In the genomic region with DNA sequence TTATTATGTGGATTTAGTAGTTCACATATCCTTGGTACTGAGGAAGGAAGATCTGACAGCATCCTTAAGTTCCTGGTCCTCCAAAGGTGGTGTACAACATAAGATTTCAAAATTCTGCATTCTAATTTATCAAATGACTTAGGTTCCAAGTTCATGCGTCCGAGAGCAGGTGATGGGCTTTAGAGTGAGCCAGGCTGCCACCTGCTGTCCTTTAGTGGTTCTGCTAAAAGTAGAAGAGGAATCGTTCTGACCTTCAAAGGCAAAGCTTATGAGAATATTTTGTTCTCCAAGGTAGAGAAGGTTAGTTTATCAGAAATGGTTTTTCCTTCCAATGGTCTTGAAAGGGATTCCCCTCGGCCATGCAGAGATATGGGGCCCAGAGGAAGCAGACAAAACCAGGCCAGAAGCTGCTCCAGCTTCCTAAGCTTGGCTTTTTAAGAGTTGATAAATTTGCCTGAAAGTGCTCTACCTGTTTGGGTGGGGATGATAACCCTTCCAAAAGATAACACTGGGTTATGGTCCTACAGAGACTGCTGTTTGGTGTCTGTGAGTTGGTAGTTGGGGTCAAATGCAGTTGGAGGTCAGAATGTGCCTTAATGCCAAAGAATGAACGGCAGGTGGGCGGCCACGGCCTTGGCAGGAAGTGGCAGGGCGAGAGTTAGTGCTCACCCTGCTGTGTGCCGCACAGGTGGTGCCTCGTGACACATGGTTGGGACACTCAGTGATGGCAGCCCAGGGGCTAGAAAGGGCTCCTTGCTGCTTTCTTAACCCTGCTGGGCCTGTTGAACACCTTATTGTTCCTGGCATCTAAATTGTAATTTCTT, we compare ENCODE assay signal across 8 cellular contexts. TPM values are rescaled to one million over a fixed set of nuclear protein-coding genes. Genes with fewer than 3 reads are reported as not detected.
DNase-seq lines count a peak whose midpoint lies in the region; ATAC-seq and TF ChIP-seq lines count a peak whose summit lies in the region.

No MANE protein-coding gene starts in this region.

- H3K4me1 Mint-ChIP-seq in activated CD8-positive, alpha-beta T cell treated with anti-CD3 and anti-CD28 coated beads, Interleukin-2, amount 10 ng/mL, durations not matched to agents 7 days and 5 days (ENCODE audit: low read depth): peaks cover 33% of the 10 kb centered on the region
- peaks cover 50% of the 10 kb centered on the region for H3K4me1 Mint-ChIP-seq in endodermal cell
- peaks cover 31% of the 10 kb centered on the region for H3K4me1 Mint-ChIP-seq in stimulated activated naive CD8-positive, alpha-beta T cell treated with anti-CD3 and anti-CD28 coated beads, Interleukin-15, amount 100 ng/mL, for 72 hours

- no peak overlapping the region for H3K4me3 Mint-ChIP-seq in activated CD8-positive, alpha-beta T cell treated with anti-CD3 and anti-CD28 coated beads, Interleukin-2, amount 10 ng/mL, durations not matched to agents 7 days and 5 days
- no peak overlapping the region for H3K4me3 Mint-ChIP-seq in endodermal cell
- H3K4me3 Mint-ChIP-seq in stimulated activated naive CD8-positive, alpha-beta T cell treated with anti-CD3 and anti-CD28 coated beads, Interleukin-15, amount 100 ng/mL, for 72 hours: peak overlapping the region; percentile 21 to 48

- in situ Hi-C loops in HAP-1 (cut with MboI; ENCODE audit: low sequenced_read_pairs): loop anchor here (5.0 kb wide), 1 partner anchor 146 kb away; no protein-coding TSS in a partner anchor

- CTCF ChIA-PET in activated CD8-positive, alpha-beta T cell treated with anti-CD3 and anti-CD28 coated beads, Interleukin-2, amount 10 ng/mL, durations not matched to agents 7 days and 5 days (lab: Charles Lee): interaction anchor here (0.6 to 16.0 kb wide), 55 partner anchors 8 to 792 kb away, joined by 3 to 491 read pairs (median 5); a partner anchor contains a TSS

- peak; percentile 100 for TF ChIP-seq CTCF in endodermal cell (conservative IDR thresholded peaks at IDR 0.05)

- POLR2A ChIA-PET in activated CD8-positive, alpha-beta T cell treated with anti-CD3 and anti-CD28 coated beads, Interleukin-2, amount 10 ng/mL, durations not matched to agents 7 days and 5 days (lab: Charles Lee): interaction anchor here (0.6 to 1.4 kb wide), 7 partner anchors 12 to 171 kb away, joined by 3 to 9 read pairs (median 3); no protein-coding TSS in a partner anchor

- H3K27me3 ChIP-seq in HAP-1 (ENCODE audit: low read depth) (no peaks in the 10 kb centered on the region), endodermal cell (ENCODE audit: control insufficient read depth, insufficient read depth, low read length, poor library complexity, severe bottlenecking) (no peaks in the 10 kb centered on the region)

- no peak overlapping the region for H3K9ac ChIP-seq in endodermal cell (ENCODE audit: extremely low read depth, low read length, poor library complexity, severe bottlenecking)

- peak overlapping the region; percentile 62 for H3K27ac Mint-ChIP-seq in activated CD8-positive, alpha-beta T cell treated with anti-CD3 and anti-CD28 coated beads, Interleukin-2, amount 10 ng/mL, durations not matched to agents 7 days and 5 days
- H3K27ac Mint-ChIP-seq in endodermal cell: no peak overlapping the region
- H3K27ac Mint-ChIP-seq in stimulated activated naive CD8-positive, alpha-beta T cell treated with anti-CD3 and anti-CD28 coated beads, Interleukin-15, amount 100 ng/mL, for 72 hours: no peak overlapping the region

- WGBS in endodermal cell (ENCODE audit: insufficient coverage in 1 of 2, insufficient read length in 1 of 2), 2 experiments: 61 to 77% methylated on average over 8 to 10 of the region's 10 CpGs

- H3K36me3 Mint-ChIP-seq in activated CD8-positive, alpha-beta T cell treated with anti-CD3 and anti-CD28 coated beads, Interleukin-2, amount 10 ng/mL, durations not matched to agents 7 days and 5 days (ENCODE audit: low read depth): peaks cover 8% of the 10 kb centered on the region
- H3K36me3 Mint-ChIP-seq in endodermal cell (ENCODE audit: low read depth): peaks cover 20% of the 10 kb centered on the region

- DNase-seq in AG20443 (ENCODE audit: low spot score) (peak; percentile 73), HAP-1 (ENCODE audit: low spot score in 2 of 2) (peak; percentile 49 to 74), NCI-H748 (lab: John Stamatoyannopoulos, UW; ENCODE audit: unreplicated experiment) (peak; percentile 55), endodermal cell (peak; percentile 87), mucosa of gallbladder (ENCODE audit: low spot score) (peak; percentile 72)
- peak; percentile 83 for DNase-seq in activated CD8-positive, alpha-beta T cell treated with anti-CD3 and anti-CD28 coated beads, Interleukin-2, amount 10 ng/mL, durations not matched to agents 7 days and 5 days
- DNase-seq in stimulated activated naive CD8-positive, alpha-beta T cell treated with anti-CD3 and anti-CD28 coated beads, Interleukin-15, amount 100 ng/mL, for 72 hours: peak; percentile 47 to 69

- H3K4me3 ChIP-seq in HAP-1 (no peak overlapping the region), endodermal cell (ENCODE audit: low read length) (no peak overlapping the region)

- H3K9me3 ChIP-seq in HAP-1 (no peaks in the 10 kb centered on the region), endodermal cell (ENCODE audit: control insufficient read depth, low read length) (no peaks in the 10 kb centered on the region)

- H3K36me3 ChIP-seq in HAP-1 (replicated peaks) (no peaks in the 10 kb centered on the region; the same call in 1 of the 2 replicates), endodermal cell (ENCODE audit: control insufficient read depth, insufficient read depth, low read length) (peaks cover 22% of the 10 kb centered on the region)

- no peak overlapping the region for H3K27ac ChIP-seq in endodermal cell (ENCODE audit: low read depth, low read length)

- H3K9me3 Mint-ChIP-seq in activated CD8-positive, alpha-beta T cell treated with anti-CD3 and anti-CD28 coated beads, Interleukin-2, amount 10 ng/mL, durations not matched to agents 7 days and 5 days (ENCODE audit: insufficient read depth): no peaks in the 10 kb centered on the region
- no peaks in the 10 kb centered on the region for H3K9me3 Mint-ChIP-seq in endodermal cell
- H3K9me3 Mint-ChIP-seq in stimulated activated naive CD8-positive, alpha-beta T cell treated with anti-CD3 and anti-CD28 coated beads, Interleukin-15, amount 100 ng/mL, for 72 hours: no peaks in the 10 kb centered on the region

- peak; percentile 28 for ATAC-seq in activated CD8-positive, alpha-beta T cell treated with anti-CD3 and anti-CD28 coated beads, Interleukin-2, amount 10 ng/mL, durations not matched to agents 7 days and 5 days
- peak; percentile 45 for ATAC-seq in stimulated activated naive CD8-positive, alpha-beta T cell treated with anti-CD3 and anti-CD28 coated beads, Interleukin-15, amount 100 ng/mL, for 72 hours
- ATAC-seq in GM21737 (IDR thresholded peaks at IDR 0.05; ENCODE audit: unreplicated experiment): no peak

- H3K27me3 Mint-ChIP-seq in activated CD8-positive, alpha-beta T cell treated with anti-CD3 and anti-CD28 coated beads, Interleukin-2, amount 10 ng/mL, durations not matched to agents 7 days and 5 days (ENCODE audit: low read depth): no peaks in the 10 kb centered on the region
- H3K27me3 Mint-ChIP-seq in endodermal cell (ENCODE audit: insufficient read depth): no peaks in the 10 kb centered on the region
- no peaks in the 10 kb centered on the region for H3K27me3 Mint-ChIP-seq in stimulated activated naive CD8-positive, alpha-beta T cell treated with anti-CD3 and anti-CD28 coated beads, Interleukin-15, amount 100 ng/mL, for 72 hours

- H3K4me1 ChIP-seq in HAP-1: peaks cover 4% of the 10 kb centered on the region
- H3K4me1 ChIP-seq in endodermal cell (ENCODE audit: control insufficient read depth, insufficient read depth, low read length): peaks cover 20% of the 10 kb centered on the region

RNA-seq across cellular contexts. Expression of a gene that starts 29.0 kb away (rescaled TPM):
- not detected for total RNA-seq in activated CD8-positive, alpha-beta T cell treated with anti-CD3 and anti-CD28 coated beads, Interleukin-2, amount 10 ng/mL, durations not matched to agents 7 days and 5 days
- total RNA-seq in endodermal cell: under 1 TPM; 0.40 TPM
- polyA plus RNA-seq in endodermal cell (2013, experiment 1 of 2): 0.25 TPM
- not detected for polyA plus RNA-seq in endodermal cell (2013, experiment 2 of 2)
- not detected for total RNA-seq in mucosa of gallbladder

Comparison
In these comparisons a context has a peak if more than half of its experiments do, and no peak if none do; other contexts are left out.
1. H3K4me3 Mint-ChIP-seq: peak in stimulated activated naive CD8-positive, alpha-beta T cell treated with anti-CD3 and anti-CD28 coated beads, Interleukin-15, amount 100 ng/mL, for 72 hours (2 of 2); none in activated CD8-positive, alpha-beta T cell treated with anti-CD3 and anti-CD28 coated beads, Interleukin-2, amount 10 ng/mL, durations not matched to agents 7 days and 5 days (single experiment) and endodermal cell (single experiment).
2. Peak in every context shown above with its lines, with median percentiles within 50 percentile points of each other: DNase-seq.